In genomic region chr12:103830730-103831320, GRCh38 we compare ENCODE assay signal across 22 cellular contexts.
"Had no signal": no experiment of that assay in that cellular context is flagged by ENCODE, and none has a peak within 500 bp of the region (broad histone marks: within the 10 kb centered on the region; RNA-seq: fewer than 3 reads in every experiment).

No MANE protein-coding gene starts in this region.

- ATAC-seq: gastrocnemius medialis; heart right ventricle; left lobe of liver; mucosa of descending colon; naive thymus-derived CD8-positive, alpha-beta T cell; right lobe of liver; stimulated activated naive B cell treated with anti-CD40 and anti-IgM and Interleukin-4, amounts not matched to agents 10 μg/mL and 1 μg/mL and 100 μg/mL, for 72 hours; stimulated activated naive CD8-positive, alpha-beta T cell treated with anti-CD3 and anti-CD28 coated beads, Interleukin-15, amount 100 ng/mL, for 72 hours had no signal

- DNase-seq: cerebellar nuclear complex; colonic mucosa; effector CD8-positive, alpha-beta T cell; gastrocnemius medialis; heart right ventricle; islet precursor cell; mammary epithelial cell; mucosa of descending colon; naive thymus-derived CD8-positive, alpha-beta T cell; ovary; retina; right lobe of liver; spleen; stimulated activated CD4-positive, alpha-beta T cell treated with anti-CD3 and anti-CD28 coated beads, Interleukin-15, amount 100 ng/mL, for 24 hours; stimulated activated CD4-positive, alpha-beta T cell treated with anti-CD3 and anti-CD28 coated beads, Interleukin-1b, Interleukin-23, amount 100 ng/mL, for 48 hours; stimulated activated CD4-positive, alpha-beta T cell treated with anti-CD3 and anti-CD28 coated beads, Interleukin-4, amount 100 ng/mL, for 24 hours; stimulated activated naive B cell treated with anti-CD40 and anti-IgM and Interleukin-4, amounts not matched to agents 10 μg/mL and 1 μg/mL and 100 μg/mL, for 72 hours; stimulated activated naive CD8-positive, alpha-beta T cell treated with anti-CD3 and anti-CD28 coated beads, Interleukin-15, amount 100 ng/mL, for 72 hours; testis had no signal

- H3K27ac ChIP-seq: colonic mucosa, gastrocnemius medialis, heart right ventricle, ovary, right lobe of liver, spleen, testis had no signal

- H3K27ac Mint-ChIP-seq: progenitor cell of endocrine pancreas; stimulated activated naive B cell treated with anti-CD40 and anti-IgM and Interleukin-4, amounts not matched to agents 10 μg/mL and 1 μg/mL and 100 μg/mL, for 72 hours; type B pancreatic cell had no signal

- H3K4me3 ChIP-seq: colonic mucosa, gastrocnemius medialis, heart right ventricle, mucosa of descending colon, ovary, right lobe of liver, spleen, testis had no signal

- H3K27me3 Mint-ChIP-seq: naive thymus-derived CD8-positive, alpha-beta T cell; stimulated activated naive B cell treated with anti-CD40 and anti-IgM and Interleukin-4, amounts not matched to agents 10 μg/mL and 1 μg/mL and 100 μg/mL, for 72 hours; stimulated activated naive CD8-positive, alpha-beta T cell treated with anti-CD3 and anti-CD28 coated beads, Interleukin-15, amount 100 ng/mL, for 72 hours; type B pancreatic cell had no signal

- H3K27me3 ChIP-seq: colonic mucosa, gastrocnemius medialis, heart right ventricle, ovary, right lobe of liver, spleen, testis had no signal

- H3K4me1 ChIP-seq: colonic mucosa had no signal

- H3K4me3 Mint-ChIP-seq: naive thymus-derived CD8-positive, alpha-beta T cell; stimulated activated naive CD8-positive, alpha-beta T cell treated with anti-CD3 and anti-CD28 coated beads, Interleukin-15, amount 100 ng/mL, for 72 hours; type B pancreatic cell had no signal
